2 cellular contexts compared by ENCODE assay signal in genomic region chr14:97354119-97354722, GRCh38.
TF ChIP-seq lines count a peak whose summit lies in the region.

No MANE protein-coding gene starts in this region.

TF ChIP-seq in GM12878, 131 proteins besides CTCF, POLR2A, EP300 and RAD21:
- TF ChIP-seq SUZ12 (IDR thresholded peaks at IDR 0.05; ENCODE audit: unreplicated experiment), result no peak
- TF ChIP-seq BMI1 (IDR thresholded peaks at IDR 0.05; ENCODE audit: borderline replicate concordance), result no peak

TF ChIP-seq in neural cell, 6 proteins besides CTCF, POLR2A, EP300 and RAD21:
- TF ChIP-seq SMC3 (conservative IDR thresholded peaks at IDR 0.05; ENCODE audit: poor library complexity), result peak; percentile 64
- TF ChIP-seq MXI1 (conservative IDR thresholded peaks at IDR 0.05; ENCODE audit: poor library complexity, severe bottlenecking), result no peak
- peak; percentile 60 for TF ChIP-seq POLR2AphosphoS5 (IDR thresholded peaks at IDR 0.05)
- TF ChIP-seq REST (IDR thresholded peaks at IDR 0.05; ENCODE audit: borderline replicate concordance), result no peak
- TF ChIP-seq EZH2 (IDR thresholded peaks at IDR 0.05; ENCODE audit: borderline replicate concordance, insufficient read depth, low read length, poor library complexity, severe bottlenecking), result no peak
- TF ChIP-seq TAF1 (IDR thresholded peaks at IDR 0.05; ENCODE audit: low read depth), result no peak
